Comparison of ENCODE assay signal across 32 cellular contexts in the genomic region with DNA sequence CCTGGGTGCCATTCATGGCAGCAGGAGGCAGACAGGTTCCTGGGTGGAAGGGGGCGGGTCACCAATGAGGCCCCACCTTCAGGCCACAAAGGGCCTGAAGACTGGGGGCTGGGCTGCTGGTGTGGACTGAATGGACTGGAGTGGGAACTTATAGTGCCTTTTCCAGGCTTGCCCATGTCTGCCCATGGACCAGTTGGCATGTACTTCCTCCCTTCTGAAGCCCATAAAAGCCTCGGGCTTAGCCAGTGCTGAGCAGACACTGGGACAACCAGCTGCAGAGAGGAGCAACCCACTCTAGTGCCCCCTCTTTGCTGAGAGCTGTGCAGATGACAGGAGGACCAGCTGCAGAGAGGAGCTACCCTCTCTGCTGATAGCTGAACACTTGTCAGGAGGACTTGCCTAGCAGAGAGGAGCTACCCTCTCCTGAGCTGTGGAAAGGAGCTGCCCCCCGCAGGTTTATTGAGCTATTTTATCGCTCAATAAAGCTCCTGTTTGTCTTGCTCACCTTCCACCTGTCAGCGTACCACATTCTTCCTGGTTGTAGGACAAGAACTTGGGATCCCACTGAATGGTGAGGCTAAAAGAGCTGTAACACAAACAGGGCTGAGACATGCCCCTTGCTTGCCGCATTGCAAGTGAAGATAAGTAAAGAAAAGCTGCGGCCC.
"Had no signal": no experiment of that assay in that cellular context is flagged by ENCODE, and none has a peak within 500 bp of the region (broad histone marks: within the 10 kb centered on the region; RNA-seq: fewer than 3 reads in every experiment).

No MANE protein-coding gene starts in this region.

- H3K27me3 ChIP-seq: ascending aorta, brain microvascular endothelial cell, esophagus squamous epithelium, gastroesophageal sphincter, heart right ventricle had no signal

- DNase-seq: activated B cell treated with CpG ODN at 0.5 μM for 24 hours; activated CD4-positive, alpha-beta memory T cell treated with anti-CD3 and anti-CD28 coated beads for 36 hours; activated CD4-positive, alpha-beta T cell treated with anti-CD3 and anti-CD28 coated beads, Interleukin-2, amount 10 ng/mL, durations not matched to agents 24 days and 14 days; activated CD8-positive, alpha-beta memory T cell treated with anti-CD3 and anti-CD28 coated beads, Interleukin-2, amount 10 ng/mL, durations not matched to agents 7 days and 5 days; activated CD8-positive, alpha-beta memory T cell treated with anti-CD3 and anti-CD28 coated beads, Interleukin-2, amount 50 U/mL, for 4 hours; activated CD8-positive, alpha-beta T cell treated with anti-CD3 and anti-CD28 coated beads, Interleukin-2, amount 10 ng/mL, durations not matched to agents 7 days and 5 days; activated gamma-delta T cell; activated naive CD4-positive, alpha-beta T cell; activated naive CD4-positive, alpha-beta T cell treated with anti-CD3 and anti-CD28 coated beads, Interleukin-2, amount 10 ng/mL, durations not matched to agents 7 days and 5 days; activated naive CD8-positive, alpha-beta T cell treated with anti-CD3 and anti-CD28 coated beads, Interleukin-2, amount 10 ng/mL, durations not matched to agents 7 days and 5 days; activated T-cell treated with anti-CD3 and anti-CD28 coated beads for 4 hours; activated T-cell treated with anti-CD3 and anti-CD28 coated beads, Interleukin-2, amount 50 U/mL, for 24 hours; activated T-cell treated with anti-CD3 and anti-CD28 coated beads, Interleukin-2, amount 50 U/mL, for 72 hours; brain microvascular endothelial cell; cortex of kidney; dermis blood vessel endothelial cell; effector CD4-positive, alpha-beta T cell; effector memory CD8-positive, alpha-beta T cell; esophagus squamous epithelium; foreskin melanocyte; heart right ventricle; T-cell; T1000; WERI-Rb-1 had no signal

- H3K27ac ChIP-seq: ascending aorta, brain microvascular endothelial cell, epithelial cell of prostate, esophagus squamous epithelium, gastroesophageal sphincter, heart right ventricle, WERI-Rb-1 had no signal

- H3K4me3 Mint-ChIP-seq: activated B cell treated with CpG ODN at 0.5 μM for 24 hours; activated CD4-positive, alpha-beta memory T cell treated with anti-CD3 and anti-CD28 coated beads for 36 hours; activated CD4-positive, alpha-beta T cell treated with anti-CD3 and anti-CD28 coated beads, Interleukin-2, amount 10 ng/mL, durations not matched to agents 24 days and 14 days; activated CD8-positive, alpha-beta memory T cell treated with anti-CD3 and anti-CD28 coated beads, Interleukin-2, amount 10 ng/mL, durations not matched to agents 7 days and 5 days; activated CD8-positive, alpha-beta T cell treated with anti-CD3 and anti-CD28 coated beads, Interleukin-2, amount 10 ng/mL, durations not matched to agents 7 days and 5 days; activated naive CD4-positive, alpha-beta T cell treated with anti-CD3 and anti-CD28 coated beads, Interleukin-2, amount 10 ng/mL, durations not matched to agents 7 days and 5 days; activated naive CD8-positive, alpha-beta T cell treated with anti-CD3 and anti-CD28 coated beads, Interleukin-2, amount 10 ng/mL, durations not matched to agents 7 days and 5 days; activated T-cell treated with anti-CD3 and anti-CD28 coated beads, Interleukin-2, amount 50 U/mL, for 24 hours; activated T-cell treated with anti-CD3 and anti-CD28 coated beads, Interleukin-2, amount 50 U/mL, for 72 hours; central memory CD8-positive, alpha-beta T cell; effector memory CD8-positive, alpha-beta T cell; T-cell; T-helper 1 cell treated with Interleukin-12 subunit alpha and Interleukin-12 subunit beta and Interleukin-4 antibody, amounts not matched to agents 30 μg/mL and 1 μg/mL, for 36 hours; T-helper 2 cell treated with Interferon-gamma antibody and Interleukin-4, amounts not matched to agents 5 μg/mL and 100 μg/mL, for 36 hours had no signal

- H3K27ac Mint-ChIP-seq: activated B cell treated with CpG ODN at 0.5 μM for 24 hours; activated CD4-positive, alpha-beta memory T cell treated with anti-CD3 and anti-CD28 coated beads for 36 hours; activated CD4-positive, alpha-beta T cell treated with anti-CD3 and anti-CD28 coated beads, Interleukin-2, amount 10 ng/mL, durations not matched to agents 24 days and 14 days; activated CD8-positive, alpha-beta memory T cell treated with anti-CD3 and anti-CD28 coated beads, Interleukin-2, amount 10 ng/mL, durations not matched to agents 7 days and 5 days; activated CD8-positive, alpha-beta T cell treated with anti-CD3 and anti-CD28 coated beads, Interleukin-2, amount 10 ng/mL, durations not matched to agents 7 days and 5 days; activated naive CD4-positive, alpha-beta T cell treated with anti-CD3 and anti-CD28 coated beads, Interleukin-2, amount 10 ng/mL, durations not matched to agents 7 days and 5 days; activated naive CD4-positive, alpha-beta T cell treated with anti-CD3 and anti-CD28 coated beads, Interleukin-2, amount 50 U/mL, for 72 hours; activated naive CD8-positive, alpha-beta T cell treated with anti-CD3 and anti-CD28 coated beads, Interleukin-2, amount 10 ng/mL, durations not matched to agents 7 days and 5 days; activated T-cell treated with anti-CD3 and anti-CD28 coated beads, Interleukin-2, amount 50 U/mL, for 24 hours; activated T-cell treated with anti-CD3 and anti-CD28 coated beads, Interleukin-2, amount 50 U/mL, for 72 hours; effector memory CD8-positive, alpha-beta T cell; T-cell; T-helper 1 cell treated with Interleukin-12 subunit alpha and Interleukin-12 subunit beta and Interleukin-4 antibody, amounts not matched to agents 30 μg/mL and 1 μg/mL, for 36 hours; T-helper 2 cell treated with Interferon-gamma antibody and Interleukin-4, amounts not matched to agents 5 μg/mL and 100 μg/mL, for 36 hours had no signal

- H3K4me1 ChIP-seq: ascending aorta, esophagus squamous epithelium, gastroesophageal sphincter, heart right ventricle had no signal

- H3K27me3 Mint-ChIP-seq: activated B cell treated with CpG ODN at 0.5 μM for 24 hours; activated CD4-positive, alpha-beta memory T cell treated with anti-CD3 and anti-CD28 coated beads for 36 hours; activated CD4-positive, alpha-beta T cell treated with anti-CD3 and anti-CD28 coated beads, Interleukin-2, amount 10 ng/mL, durations not matched to agents 24 days and 14 days; activated CD8-positive, alpha-beta memory T cell treated with anti-CD3 and anti-CD28 coated beads, Interleukin-2, amount 10 ng/mL, durations not matched to agents 7 days and 5 days; activated naive CD4-positive, alpha-beta T cell treated with anti-CD3 and anti-CD28 coated beads, Interleukin-2, amount 10 ng/mL, durations not matched to agents 7 days and 5 days; activated naive CD8-positive, alpha-beta T cell treated with anti-CD3 and anti-CD28 coated beads, Interleukin-2, amount 10 ng/mL, durations not matched to agents 7 days and 5 days; activated T-cell treated with anti-CD3 and anti-CD28 coated beads, Interleukin-2, amount 50 U/mL, for 24 hours; central memory CD8-positive, alpha-beta T cell; effector memory CD8-positive, alpha-beta T cell; T-cell had no signal

- H3K4me3 ChIP-seq: ascending aorta, esophagus squamous epithelium, gastroesophageal sphincter, heart right ventricle had no signal

- ATAC-seq: activated CD4-positive, CD25-positive, alpha-beta regulatory T cell treated with anti-CD3 and anti-CD28 coated beads, Interleukin-2, amount 50 U/mL, for 24 hours; activated CD8-positive, alpha-beta memory T cell treated with anti-CD3 and anti-CD28 coated beads, Interleukin-2, amount 10 ng/mL, durations not matched to agents 7 days and 5 days; activated CD8-positive, alpha-beta T cell treated with anti-CD3 and anti-CD28 coated beads, Interleukin-2, amount 10 ng/mL, durations not matched to agents 7 days and 5 days; activated naive CD4-positive, alpha-beta T cell treated with anti-CD3 and anti-CD28 coated beads, Interleukin-2, amount 50 U/mL, for 72 hours; activated T-cell treated with anti-CD3 and anti-CD28 coated beads, Interleukin-2, amount 50 U/mL, for 72 hours; effector memory CD8-positive, alpha-beta T cell; gastroesophageal sphincter; T-cell had no signal

- H3K9me3 ChIP-seq: ascending aorta, esophagus squamous epithelium, gastroesophageal sphincter, heart right ventricle had no signal

- H3K4me1 Mint-ChIP-seq: activated B cell treated with CpG ODN at 0.5 μM for 24 hours; activated CD4-positive, alpha-beta T cell treated with anti-CD3 and anti-CD28 coated beads, Interleukin-2, amount 10 ng/mL, durations not matched to agents 24 days and 14 days; activated CD8-positive, alpha-beta memory T cell treated with anti-CD3 and anti-CD28 coated beads, Interleukin-2, amount 10 ng/mL, durations not matched to agents 7 days and 5 days; activated naive CD4-positive, alpha-beta T cell treated with anti-CD3 and anti-CD28 coated beads, Interleukin-2, amount 10 ng/mL, durations not matched to agents 7 days and 5 days; activated naive CD8-positive, alpha-beta T cell treated with anti-CD3 and anti-CD28 coated beads, Interleukin-2, amount 10 ng/mL, durations not matched to agents 7 days and 5 days; central memory CD8-positive, alpha-beta T cell; T-cell had no signal
